Comparison of ENCODE assay signal across 24 cellular contexts in genomic region chr5:35135239-35135700, GRCh38.
"Had no signal": no experiment of that assay in that cellular context is flagged by ENCODE, and none has a peak within 500 bp of the region (broad histone marks: within the 10 kb centered on the region; RNA-seq: fewer than 3 reads in every experiment).

No MANE protein-coding gene starts in this region.

- FAIRE-seq: small intestine had no signal

- H3K36me3 Mint-ChIP-seq: immature natural killer cell; natural killer cell treated with Interleukin-12 subunit alpha and Interleukin-12 subunit beta and Interleukin-15 and Interleukin-18, amount 100 ng/mL, for 72 hours had no signal

- H3K4me3 Mint-ChIP-seq: activated CD4-positive, alpha-beta T cell treated with anti-CD3 and anti-CD28 coated beads, Interleukin-2, amount 10 ng/mL, durations not matched to agents 7 days and 5 days; activated CD8-positive, alpha-beta T cell treated with anti-CD3 and anti-CD28 coated beads for 36 hours; activated T-helper 1 cell treated with anti-CD3 and anti-CD28 coated beads, Interleukin-12 subunit alpha, Interleukin-12 subunit beta, Interleukin-2, Interleukin-4 antibody, amounts not matched to agents 30 ng/mL and 10 ng/mL and 1 ng/mL, durations not matched to agents 14 hours and 24 hours and 36 hours; immature natural killer cell; natural killer cell treated with Interleukin-12 subunit alpha and Interleukin-12 subunit beta and Interleukin-15 and Interleukin-18, amount 100 ng/mL, for 72 hours had no signal

- H3K9me3 ChIP-seq: thoracic aorta, upper lobe of right lung had no signal

- DNase-seq: activated CD4-positive, alpha-beta T cell treated with anti-CD3 and anti-CD28 coated beads, Interleukin-2, amount 10 ng/mL, durations not matched to agents 7 days and 5 days; activated CD4-positive, CD25-positive, alpha-beta regulatory T cell treated with anti-CD3 and anti-CD28 coated beads, Interleukin-2, amount 50 U/mL, for 72 hours; activated CD8-positive, alpha-beta T cell treated with anti-CD3 and anti-CD28 coated beads for 36 hours; aorta; brain microvascular endothelial cell; central memory CD4-positive, alpha-beta T cell; dermis blood vessel endothelial cell; effector CD8-positive, alpha-beta T cell; erythroblast; foreskin melanocyte; immature natural killer cell; kidney glomerular epithelial cell; left ventricle myocardium superior; nucleus accumbens; small intestine; stimulated activated CD4-positive, alpha-beta T cell treated with anti-CD3 and anti-CD28 coated beads, Interleukin-4, amount 100 ng/mL, for 1 hour; stimulated activated naive CD4-positive, alpha-beta T cell; upper lobe of right lung; WERI-Rb-1 had no signal

- H3K27ac ChIP-seq: thoracic aorta, upper lobe of right lung, WERI-Rb-1 had no signal

- H3K9me3 Mint-ChIP-seq: activated CD8-positive, alpha-beta T cell treated with anti-CD3 and anti-CD28 coated beads for 36 hours; activated T-helper 1 cell treated with anti-CD3 and anti-CD28 coated beads, Interleukin-12 subunit alpha, Interleukin-12 subunit beta, Interleukin-2, Interleukin-4 antibody, amounts not matched to agents 30 ng/mL and 10 ng/mL and 1 ng/mL, durations not matched to agents 14 hours and 24 hours and 36 hours had no signal

- H3K36me3 ChIP-seq: brain microvascular endothelial cell, thoracic aorta, upper lobe of right lung, WERI-Rb-1 had no signal

- H3K4me1 Mint-ChIP-seq: immature natural killer cell had no signal

- H3K27me3 ChIP-seq: brain microvascular endothelial cell, upper lobe of right lung had no signal

- H3K4me1 ChIP-seq: upper lobe of right lung had no signal

- ATAC-seq: activated CD8-positive, alpha-beta T cell treated with anti-CD3 and anti-CD28 coated beads for 36 hours; activated naive CD4-positive, alpha-beta T cell treated with anti-CD3 and anti-CD28 coated beads, Interleukin-2, amount 50 U/mL, for 72 hours; left ventricle myocardium superior; natural killer cell treated with Interleukin-12 subunit alpha and Interleukin-12 subunit beta and Interleukin-15 and Interleukin-18, amount 100 ng/mL, for 72 hours; sciatic nerve; upper lobe of right lung had no signal

- H3K4me3 ChIP-seq: thoracic aorta, upper lobe of right lung had no signal

- H3K27ac Mint-ChIP-seq: activated CD4-positive, alpha-beta T cell treated with anti-CD3 and anti-CD28 coated beads, Interleukin-2, amount 10 ng/mL, durations not matched to agents 7 days and 5 days; activated CD8-positive, alpha-beta T cell treated with anti-CD3 and anti-CD28 coated beads for 36 hours; activated naive CD4-positive, alpha-beta T cell treated with anti-CD3 and anti-CD28 coated beads, Interleukin-2, amount 50 U/mL, for 72 hours; activated T-helper 1 cell treated with anti-CD3 and anti-CD28 coated beads, Interleukin-12 subunit alpha, Interleukin-12 subunit beta, Interleukin-2, Interleukin-4 antibody, amounts not matched to agents 30 ng/mL and 10 ng/mL and 1 ng/mL, durations not matched to agents 14 hours and 24 hours and 36 hours; immature natural killer cell; natural killer cell treated with Interleukin-12 subunit alpha and Interleukin-12 subunit beta and Interleukin-15 and Interleukin-18, amount 100 ng/mL, for 72 hours had no signal
